Comparison of ENCODE assay signal across 2 cellular contexts in genomic region chr15:53869044-53869805, GRCh38.
TF ChIP-seq lines count a peak whose summit lies in the region.

No MANE protein-coding gene starts in this region.

TF ChIP-seq in SK-N-SH, 30 proteins besides CTCF, POLR2A, EP300 and RAD21:
- TF ChIP-seq GATA2 (CRISPR knock-in tag; IDR thresholded peaks at IDR 0.05): no peak
- TF ChIP-seq, protein P1, sequence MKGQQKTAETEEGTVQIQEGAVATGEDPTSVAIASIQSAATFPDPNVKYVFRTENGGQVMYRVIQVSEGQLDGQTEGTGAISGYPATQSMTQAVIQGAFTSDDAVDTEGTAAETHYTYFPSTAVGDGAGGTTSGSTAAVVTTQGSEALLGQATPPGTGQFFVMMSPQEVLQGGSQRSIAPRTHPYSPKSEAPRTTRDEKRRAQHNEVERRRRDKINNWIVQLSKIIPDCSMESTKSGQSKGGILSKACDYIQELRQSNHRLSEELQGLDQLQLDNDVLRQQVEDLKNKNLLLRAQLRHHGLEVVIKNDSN (IDR thresholded peaks at IDR 0.05; ENCODE audit: borderline replicate concordance, low read depth): no peak
- TF ChIP-seq, protein P2, sequence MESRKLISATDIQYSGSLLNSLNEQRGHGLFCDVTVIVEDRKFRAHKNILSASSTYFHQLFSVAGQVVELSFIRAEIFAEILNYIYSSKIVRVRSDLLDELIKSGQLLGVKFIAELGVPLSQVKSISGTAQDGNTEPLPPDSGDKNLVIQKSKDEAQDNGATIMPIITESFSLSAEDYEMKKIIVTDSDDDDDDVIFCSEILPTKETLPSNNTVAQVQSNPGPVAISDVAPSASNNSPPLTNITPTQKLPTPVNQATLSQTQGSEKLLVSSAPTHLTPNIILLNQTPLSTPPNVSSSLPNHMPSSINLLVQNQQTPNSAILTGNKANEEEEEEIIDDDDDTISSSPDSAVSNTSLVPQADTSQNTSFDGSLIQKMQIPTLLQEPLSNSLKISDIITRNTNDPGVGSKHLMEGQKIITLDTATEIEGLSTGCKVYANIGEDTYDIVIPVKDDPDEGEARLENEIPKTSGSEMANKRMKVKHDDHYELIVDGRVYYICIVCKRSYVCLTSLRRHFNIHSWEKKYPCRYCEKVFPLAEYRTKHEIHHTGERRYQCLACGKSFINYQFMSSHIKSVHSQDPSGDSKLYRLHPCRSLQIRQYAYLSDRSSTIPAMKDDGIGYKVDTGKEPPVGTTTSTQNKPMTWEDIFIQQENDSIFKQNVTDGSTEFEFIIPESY (IDR thresholded peaks at IDR 0.05; ENCODE audit: borderline replicate concordance, low read depth): no peak
- TF ChIP-seq FOSL2 (IDR thresholded peaks at IDR 0.05; ENCODE audit: borderline replicate concordance, low read depth): no peak
- no peak for TF ChIP-seq RFX5 (IDR thresholded peaks at IDR 0.05; ENCODE audit: low read length)
- no peak for TF ChIP-seq REST (IDR thresholded peaks at IDR 0.05; ENCODE audit: low read depth, low read length)
- no peak for TF ChIP-seq MEF2A (IDR thresholded peaks at IDR 0.05; ENCODE audit: borderline replicate concordance, low read depth)
- no peak for TF ChIP-seq FOXJ3 (CRISPR knock-in tag; IDR thresholded peaks at IDR 0.05)
- TF ChIP-seq, protein P3, sequence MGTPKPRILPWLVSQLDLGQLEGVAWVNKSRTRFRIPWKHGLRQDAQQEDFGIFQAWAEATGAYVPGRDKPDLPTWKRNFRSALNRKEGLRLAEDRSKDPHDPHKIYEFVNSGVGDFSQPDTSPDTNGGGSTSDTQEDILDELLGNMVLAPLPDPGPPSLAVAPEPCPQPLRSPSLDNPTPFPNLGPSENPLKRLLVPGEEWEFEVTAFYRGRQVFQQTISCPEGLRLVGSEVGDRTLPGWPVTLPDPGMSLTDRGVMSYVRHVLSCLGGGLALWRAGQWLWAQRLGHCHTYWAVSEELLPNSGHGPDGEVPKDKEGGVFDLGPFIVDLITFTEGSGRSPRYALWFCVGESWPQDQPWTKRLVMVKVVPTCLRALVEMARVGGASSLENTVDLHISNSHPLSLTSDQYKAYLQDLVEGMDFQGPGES (IDR thresholded peaks at IDR 0.05; ENCODE audit: low read depth, low read length): no peak
- no peak for TF ChIP-seq POLR2AphosphoS5 (IDR thresholded peaks at IDR 0.05; ENCODE audit: low read depth, low read length)
- no peak for TF ChIP-seq FOXM1 (IDR thresholded peaks at IDR 0.05; ENCODE audit: low read depth)
- TF ChIP-seq SMC3 (IDR thresholded peaks at IDR 0.05; ENCODE audit: low read depth, low read length): no peak
- TF ChIP-seq, protein P4, sequence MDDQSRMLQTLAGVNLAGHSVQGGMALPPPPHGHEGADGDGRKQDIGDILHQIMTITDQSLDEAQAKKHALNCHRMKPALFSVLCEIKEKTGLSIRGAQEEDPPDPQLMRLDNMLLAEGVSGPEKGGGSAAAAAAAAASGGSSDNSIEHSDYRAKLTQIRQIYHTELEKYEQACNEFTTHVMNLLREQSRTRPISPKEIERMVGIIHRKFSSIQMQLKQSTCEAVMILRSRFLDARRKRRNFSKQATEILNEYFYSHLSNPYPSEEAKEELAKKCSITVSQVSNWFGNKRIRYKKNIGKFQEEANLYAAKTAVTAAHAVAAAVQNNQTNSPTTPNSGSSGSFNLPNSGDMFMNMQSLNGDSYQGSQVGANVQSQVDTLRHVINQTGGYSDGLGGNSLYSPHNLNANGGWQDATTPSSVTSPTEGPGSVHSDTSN (IDR thresholded peaks at IDR 0.05): no peak
TF ChIP-seq in SK-N-SH: peak in this region for 0.

TF ChIP-seq in SK-N-SH treated with all-trans-retinoic acid at 6 μM for 48 hours, 23 proteins besides CTCF, POLR2A, EP300 and RAD21:
- TF ChIP-seq TCF4 (CRISPR knock-in tag; IDR thresholded peaks at IDR 0.05; ENCODE audit: borderline replicate concordance) (no peak), BACH2 (CRISPR knock-in tag; IDR thresholded peaks at IDR 0.05; ENCODE audit: borderline replicate concordance) (no peak), PPARA (CRISPR knock-in tag; IDR thresholded peaks at IDR 0.05; ENCODE audit: borderline replicate concordance) (no peak), ISL1 (CRISPR knock-in tag; IDR thresholded peaks at IDR 0.05) (no peak), CSDC2 (CRISPR knock-in tag; IDR thresholded peaks at IDR 0.05) (no peak), RARB (CRISPR knock-in tag; IDR thresholded peaks at IDR 0.05) (no peak)
- TF ChIP-seq, protein P5, sequence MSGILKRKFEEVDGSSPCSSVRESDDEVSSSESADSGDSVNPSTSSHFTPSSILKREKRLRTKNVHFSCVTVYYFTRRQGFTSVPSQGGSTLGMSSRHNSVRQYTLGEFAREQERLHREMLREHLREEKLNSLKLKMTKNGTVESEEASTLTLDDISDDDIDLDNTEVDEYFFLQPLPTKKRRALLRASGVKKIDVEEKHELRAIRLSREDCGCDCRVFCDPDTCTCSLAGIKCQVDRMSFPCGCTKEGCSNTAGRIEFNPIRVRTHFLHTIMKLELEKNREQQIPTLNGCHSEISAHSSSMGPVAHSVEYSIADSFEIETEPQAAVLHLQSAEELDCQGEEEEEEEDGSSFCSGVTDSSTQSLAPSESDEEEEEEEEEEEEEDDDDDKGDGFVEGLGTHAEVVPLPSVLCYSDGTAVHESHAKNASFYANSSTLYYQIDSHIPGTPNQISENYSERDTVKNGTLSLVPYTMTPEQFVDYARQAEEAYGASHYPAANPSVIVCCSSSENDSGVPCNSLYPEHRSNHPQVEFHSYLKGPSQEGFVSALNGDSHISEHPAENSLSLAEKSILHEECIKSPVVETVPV (CRISPR knock-in tag; IDR thresholded peaks at IDR 0.05): no peak
- TF ChIP-seq, protein P6, sequence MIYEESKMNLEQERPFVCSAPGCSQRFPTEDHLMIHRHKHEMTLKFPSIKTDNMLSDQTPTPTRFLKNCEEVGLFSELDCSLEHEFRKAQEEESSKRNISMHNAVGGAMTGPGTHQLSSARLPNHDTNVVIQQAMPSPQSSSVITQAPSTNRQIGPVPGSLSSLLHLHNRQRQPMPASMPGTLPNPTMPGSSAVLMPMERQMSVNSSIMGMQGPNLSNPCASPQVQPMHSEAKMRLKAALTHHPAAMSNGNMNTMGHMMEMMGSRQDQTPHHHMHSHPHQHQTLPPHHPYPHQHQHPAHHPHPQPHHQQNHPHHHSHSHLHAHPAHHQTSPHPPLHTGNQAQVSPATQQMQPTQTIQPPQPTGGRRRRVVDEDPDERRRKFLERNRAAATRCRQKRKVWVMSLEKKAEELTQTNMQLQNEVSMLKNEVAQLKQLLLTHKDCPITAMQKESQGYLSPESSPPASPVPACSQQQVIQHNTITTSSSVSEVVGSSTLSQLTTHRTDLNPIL (CRISPR knock-in tag; IDR thresholded peaks at IDR 0.05; ENCODE audit: low read depth): no peak
TF ChIP-seq in SK-N-SH treated with all-trans-retinoic acid at 6 μM for 48 hours: peak in this region for 0.
